In genomic region chr22:44822479-44822878, GRCh38 we compare ENCODE assay signal across 18 cellular contexts.
DNase-seq lines count a peak whose midpoint lies in the region; TF ChIP-seq lines count a peak whose summit lies in the region.
"Had no signal": no experiment of that assay in that cellular context is flagged by ENCODE, and none has a peak within 500 bp of the region (broad histone marks: within the 10 kb centered on the region; RNA-seq: fewer than 3 reads in every experiment).

No MANE protein-coding gene starts in this region.

- dilution Hi-C loops in mammary epithelial cell (cut with HindIII; ENCODE audit: low sequenced_read_pairs) = no loop called here

- H3K36me3 ChIP-seq in mammary epithelial cell (ENCODE audit: insufficient read depth, low read length) = peaks cover 6% of the 10 kb centered on the region
- peaks cover 15% of the 10 kb centered on the region for H3K36me3 ChIP-seq in endodermal cell (ENCODE audit: control insufficient read depth, insufficient read depth, low read length)
- H3K36me3 ChIP-seq in sigmoid colon = no peaks in the 10 kb centered on the region
- H3K36me3 ChIP-seq: BLaER1 had no signal

- H3K4me1 Mint-ChIP-seq in MCF 10A (ENCODE audit: insufficient read depth, unreplicated experiment) (no peaks in the 10 kb centered on the region), endodermal cell (no peaks in the 10 kb centered on the region)

- H3K27me3 ChIP-seq in mammary epithelial cell (ENCODE audit: insufficient read depth, low read length) = no peaks in the 10 kb centered on the region
- H3K27me3 ChIP-seq in endodermal cell (ENCODE audit: control insufficient read depth, insufficient read depth, low read length, poor library complexity, severe bottlenecking) = no peaks in the 10 kb centered on the region
- H3K27me3 ChIP-seq in sigmoid colon = peaks cover 0 to 24% (median 10%) of the 10 kb centered on the region in 3 donors
- H3K27me3 ChIP-seq: BLaER1 had no signal

- in situ Hi-C loops in mammary epithelial cell (cut with MboI; ENCODE audit: low sequenced_read_pairs in 2 of 2) = loop anchor here (10.0 to 25.0 kb wide), 2 partner anchors 265 to 272 kb away; no protein-coding TSS in a partner anchor

- POLR2A ChIA-PET in MCF 10A (lab: Yijun Ruan, JAX) = no interaction called here

- H3K79me2 ChIP-seq in mammary epithelial cell (ENCODE audit: insufficient read depth, low read length) = no peaks in the 10 kb centered on the region

- BruUV-seq in MCF 10A (replicated peaks; lab: Mats Ljungman, UMichigan) (no TSS peak), mammary epithelial cell (replicated peaks; lab: Mats Ljungman, UMichigan) (no TSS peak)

- TF ChIP-seq EP300 in sigmoid colon (IDR thresholded peaks at IDR 0.05) = no peak

- H3K9me3 ChIP-seq in mammary epithelial cell (replicated peaks; ENCODE audit: insufficient read depth, low read length) = no peaks in the 10 kb centered on the region
- no peaks in the 10 kb centered on the region for H3K9me3 ChIP-seq in endodermal cell (ENCODE audit: control insufficient read depth, low read length)
- H3K9me3 ChIP-seq in sigmoid colon = no peaks in the 10 kb centered on the region
- H3K9me3 ChIP-seq: BLaER1 had no signal

- H4K20me1 ChIP-seq in mammary epithelial cell (ENCODE audit: insufficient read depth, low read length) = no peaks in the 10 kb centered on the region
- H4K20me1 ChIP-seq: BLaER1 had no signal

- peaks cover 5% of the 10 kb centered on the region for H3K36me3 Mint-ChIP-seq in MCF 10A (ENCODE audit: insufficient read depth, unreplicated experiment)
- H3K36me3 Mint-ChIP-seq in endodermal cell (ENCODE audit: low read depth) = peaks cover 38% of the 10 kb centered on the region

- no peaks in the 10 kb centered on the region for H3K27me3 Mint-ChIP-seq in MCF 10A (ENCODE audit: insufficient read depth, unreplicated experiment)
- H3K27me3 Mint-ChIP-seq in endodermal cell (ENCODE audit: insufficient read depth) = no peaks in the 10 kb centered on the region

- H3K9me3 Mint-ChIP-seq in MCF 10A (ENCODE audit: unreplicated experiment) (no peaks in the 10 kb centered on the region), endodermal cell (no peaks in the 10 kb centered on the region)
- H3K9me3 Mint-ChIP-seq: CD4-positive, alpha-beta T cell had no signal

- H3K9ac ChIP-seq in mammary epithelial cell (ENCODE audit: insufficient read depth, low read length) (no peak overlapping the region), endodermal cell (ENCODE audit: extremely low read depth, low read length, poor library complexity, severe bottlenecking) (no peak overlapping the region)
- H3K9ac ChIP-seq: BLaER1, KMS-11 had no signal

- H3K4me1 ChIP-seq in mammary epithelial cell (ENCODE audit: insufficient read depth, low read length) = no peaks in the 10 kb centered on the region
- H3K4me1 ChIP-seq in endodermal cell (ENCODE audit: control insufficient read depth, insufficient read depth, low read length) = no peaks in the 10 kb centered on the region
- H3K4me1 ChIP-seq in sigmoid colon = no peaks in the 10 kb centered on the region

- no peak overlapping the region for H3K4me2 ChIP-seq in mammary epithelial cell (ENCODE audit: insufficient read depth, low read depth, low read length)
- H3K4me2 ChIP-seq: BLaER1, KMS-11 had no signal

- DNase-seq in MCF 10A (ENCODE audit: unreplicated experiment) (no peak), mammary epithelial cell (no peak), NCI-H2227 treated with DMSO at 0.1 percent for 48 hours (lab: John Stamatoyannopoulos, UW) (peak; percentile 51), endodermal cell (peak; percentile 33), sigmoid colon (peak; percentile 9), NCI-H524 treated with DMSO at 0.1 percent for 48 hours (lab: John Stamatoyannopoulos, UW) (no peak), NCI-H2196 (lab: John Stamatoyannopoulos, UW; ENCODE audit: unreplicated experiment) (no peak), NCI-H1930 (lab: John Stamatoyannopoulos, UW) (no peak)
- DNase-seq: CD4-positive, alpha-beta T cell; NCI-H1092; NCI-H1417 treated with DMSO at 0.1 percent for 48 hours; NCI-H1694 treated with DMSO at 0.1 percent for 48 hours; NCI-H2081 treated with DMSO at 0.1 percent for 48 hours; NCI-H2171; NCI-H446; SHP77 treated with DMSO at 0.1 percent for 48 hours had no signal

- no peak overlapping the region for H2AFZ ChIP-seq in mammary epithelial cell (ENCODE audit: low read depth, low read length)

- WGBS in mammary epithelial cell (ENCODE audit: low coverage, missing lambda C conversion rate) = 97% methylated on average over 14 of the region's 15 CpGs
- WGBS in endodermal cell (ENCODE audit: insufficient coverage in 1 of 2, insufficient read length in 1 of 2), 2 experiments = 93 to 94% methylated on average over 15 of the region's 15 CpGs
- 80 to 81% methylated on average over 15 of the region's 15 CpGs for WGBS in sigmoid colon, 2 donors

- peak overlapping the region; percentile 76 for H3K27ac Mint-ChIP-seq in MCF 10A (ENCODE audit: low read depth, unreplicated experiment)
- H3K27ac Mint-ChIP-seq in endodermal cell = no peak overlapping the region
- H3K27ac Mint-ChIP-seq: CD4-positive, alpha-beta T cell had no signal

- TF ChIP-seq POLR2A in sigmoid colon (IDR thresholded peaks at IDR 0.05) = no peak

- intact Hi-C loops in MCF 10A (cut with micrococcal nuclease) = loop anchor here (5.0 kb wide), 3 partner anchors 140 to 440 kb away; no protein-coding TSS in a partner anchor
- intact Hi-C loops in mammary epithelial cell (cut with micrococcal nuclease) = loop anchor here (5.0 kb wide), 1 partner anchor 70 kb away; the partner anchor contains the start of gene ARHGAP8
- intact Hi-C loops in sigmoid colon (cut with DNase I) = loop anchor here (5.0 kb wide), 1 partner anchor 275 kb away; no protein-coding TSS in a partner anchor

- no peak for TF ChIP-seq CTCF in MCF 10A (IDR thresholded peaks at IDR 0.05; ENCODE audit: unreplicated experiment)
- TF ChIP-seq CTCF in mammary epithelial cell (conservative IDR thresholded peaks at IDR 0.05 in 1 of 2, IDR thresholded peaks at IDR 0.05 in 1 of 2; ENCODE audit: extremely low read depth in 1 of 2, insufficient read depth in 1 of 2, low read depth in 1 of 2, low read length in 2 of 2) = no peak
- TF ChIP-seq CTCF in endodermal cell (conservative IDR thresholded peaks at IDR 0.05) = no peak
- no peak for TF ChIP-seq CTCF in sigmoid colon (IDR thresholded peaks at IDR 0.05)

- H3K4me3 ChIP-seq in mammary epithelial cell (replicated peaks in 1 of 3; ENCODE audit: insufficient read depth in 1 of 3, low read depth in 2 of 3, low read length in 3 of 3) (no peak overlapping the region), endodermal cell (ENCODE audit: low read length) (no peak overlapping the region), sigmoid colon (no peak overlapping the region)
- H3K4me3 ChIP-seq: BLaER1 had no signal

- H3K4me3 Mint-ChIP-seq in MCF 10A (ENCODE audit: unreplicated experiment) (no peak overlapping the region), endodermal cell (no peak overlapping the region)
- H3K4me3 Mint-ChIP-seq: CD4-positive, alpha-beta T cell had no signal

- CTCF ChIA-PET in MCF 10A (lab: Yijun Ruan, JAX) (interaction anchor here (0.7 kb wide), 1 partner anchor 113 kb away, joined by 3 read pairs; no protein-coding TSS in a partner anchor), mammary epithelial cell (lab: Charles Lee; ENCODE audit: low non-redundant PET) (no interaction called here)

- H3K27ac ChIP-seq in mammary epithelial cell (ENCODE audit: insufficient read depth, low read depth, low read length) (no peak overlapping the region), endodermal cell (ENCODE audit: low read depth, low read length) (no peak overlapping the region), sigmoid colon (no peak overlapping the region)
- H3K27ac ChIP-seq: BLaER1, KMS-11 had no signal

Comparison
In these comparisons a context has a peak if more than half of its experiments do, and no peak if none do; other contexts are left out.
1. DNase-seq: peak in NCI-H2227 treated with DMSO at 0.1 percent for 48 hours (single experiment), endodermal cell (single experiment) and sigmoid colon (single experiment); none in MCF 10A (single experiment), mammary epithelial cell (single experiment), NCI-H524 treated with DMSO at 0.1 percent for 48 hours (single experiment), NCI-H2196 (single experiment) and NCI-H1930 (0 of 2).